In genomic region chr6:77462359-77463307, GRCh38 we compare ENCODE assay signal across 9 cellular contexts. TPM values are rescaled to one million over a fixed set of nuclear protein-coding genes. Genes with fewer than 3 reads are reported as not detected.
DNase-seq lines count a peak whose midpoint lies in the region; ATAC-seq and TF ChIP-seq lines count a peak whose summit lies in the region.
"Had no signal": no experiment of that assay in that cellular context is flagged by ENCODE, and none has a peak within 500 bp of the region (broad histone marks: within the 10 kb centered on the region; RNA-seq: fewer than 3 reads in every experiment).

No MANE protein-coding gene starts in this region.

- no peaks in the 10 kb centered on the region for H3K79me2 ChIP-seq in mesendoderm (ENCODE audit: control insufficient read depth, insufficient read depth, low read length)

- H3K9ac ChIP-seq in mesendoderm (ENCODE audit: low read length), result peak overlapping the region; percentile 77

- no peak overlapping the region for H2AK5ac ChIP-seq in mesendoderm (ENCODE audit: low read length)

- H3K23ac ChIP-seq in mesendoderm (ENCODE audit: low read length), result peak overlapping the region; percentile 56

- no peak overlapping the region for H2BK5ac ChIP-seq in mesendoderm (ENCODE audit: low read length)

- no peak overlapping the region for H3K27ac Mint-ChIP-seq in activated naive CD4-positive, alpha-beta T cell treated with anti-CD3 and anti-CD28 coated beads for 36 hours
- H3K27ac Mint-ChIP-seq in effector memory CD8-positive, alpha-beta T cell, result no peak overlapping the region

- intact Hi-C loops in activated naive CD4-positive, alpha-beta T cell treated with anti-CD3 and anti-CD28 coated beads for 36 hours (cut with micrococcal nuclease), result loop anchor here (10.0 kb wide), 3 partner anchors 1152 to 2002 kb away; no protein-coding TSS in a partner anchor

- H3K56ac ChIP-seq in mesendoderm (ENCODE audit: low read length), result peak overlapping the region; percentile 84

- no peaks in the 10 kb centered on the region for H3K9me3 ChIP-seq in upper lobe of left lung

- no peak overlapping the region for H3K18ac ChIP-seq in mesendoderm (ENCODE audit: low read length)

- H3K4ac ChIP-seq in mesendoderm (ENCODE audit: low read depth, low read length), result no peak overlapping the region

- H3K27ac ChIP-seq in mesendoderm (ENCODE audit: low read depth, low read length) (no peak overlapping the region), upper lobe of left lung (no peak overlapping the region)

- peak; percentile 7 for DNase-seq in activated naive CD4-positive, alpha-beta T cell treated with anti-CD3 and anti-CD28 coated beads for 36 hours
- no peak for DNase-seq in activated naive CD4-positive, alpha-beta T cell (lab: John Stamatoyannopoulos, UW)
- DNase-seq in effector memory CD8-positive, alpha-beta T cell, result no peak
- DNase-seq in mesendoderm (peak; percentile 71), upper lobe of left lung (peak in 1 of 2 donors; percentile 46), GM19240 (ENCODE audit: insufficient read length, low spot score) (no peak), NOMO-1 (lab: John Stamatoyannopoulos, UW; ENCODE audit: unreplicated experiment in 2 of 2) (no peak)
- DNase-seq: CD4-positive, CD25-positive, alpha-beta regulatory T cell had no signal

- no peak for TF ChIP-seq POLR2A in upper lobe of left lung (IDR thresholded peaks at IDR 0.05)

- H3K27me3 ChIP-seq in mesendoderm (ENCODE audit: insufficient read depth, low read length, poor library complexity) (peaks cover 4% of the 10 kb centered on the region), upper lobe of left lung (peaks cover 0 to 37% (median 16%) of the 10 kb centered on the region in 4 donors)

- peak overlapping the region; percentile 100 for H3K4me2 ChIP-seq in mesendoderm (ENCODE audit: low read length)

- TF ChIP-seq CTCF in upper lobe of left lung (IDR thresholded peaks at IDR 0.05), result no peak

- no peak overlapping the region for H4K8ac ChIP-seq in mesendoderm (ENCODE audit: low read depth, low read length)

- no peaks in the 10 kb centered on the region for H3K9me3 Mint-ChIP-seq in activated naive CD4-positive, alpha-beta T cell treated with anti-CD3 and anti-CD28 coated beads for 36 hours
- peaks cover 0 to 14% of the 10 kb centered on the region in 2 donors for H3K9me3 Mint-ChIP-seq in effector memory CD8-positive, alpha-beta T cell

- no peak overlapping the region for H2BK15ac ChIP-seq in mesendoderm (replicated peaks; ENCODE audit: low read depth)

- H4K5ac ChIP-seq in mesendoderm (ENCODE audit: low read length), result no peak overlapping the region

- H3K4me1 Mint-ChIP-seq in activated naive CD4-positive, alpha-beta T cell treated with anti-CD3 and anti-CD28 coated beads for 36 hours (ENCODE audit: low read depth), result peaks cover 23% of the 10 kb centered on the region
- peaks cover 11 to 15% of the 10 kb centered on the region in 2 donors for H3K4me1 Mint-ChIP-seq in effector memory CD8-positive, alpha-beta T cell (ENCODE audit: low read depth in 2 of 2)

- H3K79me1 ChIP-seq in mesendoderm (ENCODE audit: low read length), result no peaks in the 10 kb centered on the region

- no peak overlapping the region for H2BK120ac ChIP-seq in mesendoderm (ENCODE audit: low read depth, low read length)

- CTCF ChIA-PET in activated naive CD4-positive, alpha-beta T cell treated with anti-CD3 and anti-CD28 coated beads for 36 hours (lab: Charles Lee), result interaction anchor here (0.6 kb wide), 1 partner anchor 716 kb away, joined by 3 read pairs; no protein-coding TSS in a partner anchor

- H3K4me1 ChIP-seq in mesendoderm (ENCODE audit: control insufficient read depth, low read depth, low read length), result no peaks in the 10 kb centered on the region
- H3K4me1 ChIP-seq in upper lobe of left lung, result peaks cover 4 to 36% (median 12%) of the 10 kb centered on the region in 4 donors

- no CpG with 5 or more reads among the region's 55 CpGs for WGBS in mesendoderm (ENCODE audit: extremely low coverage, insufficient coverage, low lambda C conversion rate)
- 6 to 8% methylated on average over 22 to 55 of the region's 55 CpGs for whole genome bisulfite sequencing in upper lobe of left lung, 2 donors

- H3K4me3 ChIP-seq in mesendoderm (ENCODE audit: low read length), result peak overlapping the region; percentile 62
- peak overlapping the region in 3 of 4 donors; percentile 22 to 41 (median 31) for H3K4me3 ChIP-seq in upper lobe of left lung

- no peak for ATAC-seq in effector memory CD8-positive, alpha-beta T cell (replicated peaks)
- no peak for ATAC-seq in upper lobe of left lung (ENCODE audit: low FRiP score in 2 of 2)
- ATAC-seq in HG02938 (IDR thresholded peaks at IDR 0.05; ENCODE audit: unreplicated experiment), result no peak

- H3K36me3 Mint-ChIP-seq in activated naive CD4-positive, alpha-beta T cell treated with anti-CD3 and anti-CD28 coated beads for 36 hours (ENCODE audit: low read depth), result no peaks in the 10 kb centered on the region
- no peaks in the 10 kb centered on the region for H3K36me3 Mint-ChIP-seq in effector memory CD8-positive, alpha-beta T cell (ENCODE audit: insufficient read depth)
- H3K36me3 Mint-ChIP-seq: CD4-positive, CD25-positive, alpha-beta regulatory T cell had no signal

- no peak for TF ChIP-seq EP300 in upper lobe of left lung (IDR thresholded peaks at IDR 0.05)

- H3K27me3 Mint-ChIP-seq in activated naive CD4-positive, alpha-beta T cell treated with anti-CD3 and anti-CD28 coated beads for 36 hours (ENCODE audit: low read depth), result peaks cover 67% of the 10 kb centered on the region
- peaks cover 35 to 55% of the 10 kb centered on the region in 2 donors for H3K27me3 Mint-ChIP-seq in effector memory CD8-positive, alpha-beta T cell

- H3K36me3 ChIP-seq in mesendoderm (ENCODE audit: control insufficient read depth, insufficient read depth, low read length), result no peaks in the 10 kb centered on the region
- no peaks in the 10 kb centered on the region for H3K36me3 ChIP-seq in upper lobe of left lung

- peak overlapping the region; percentile 22 for H3K4me3 Mint-ChIP-seq in activated naive CD4-positive, alpha-beta T cell treated with anti-CD3 and anti-CD28 coated beads for 36 hours
- H3K4me3 Mint-ChIP-seq in effector memory CD8-positive, alpha-beta T cell, result peak overlapping the region; percentile 43 to 60

RNA-seq across cellular contexts. Expression of gene HTR1B, which starts 0.7 kb away (rescaled TPM):
- not detected for total RNA-seq in activated naive CD4-positive, alpha-beta T cell treated with anti-CD3 and anti-CD28 coated beads for 36 hours
- polyA plus RNA-seq in mesendoderm (2013, experiment 1 of 2), result 0.38 TPM
- 0.42 TPM for polyA plus RNA-seq in mesendoderm (2013, experiment 2 of 2)
- total RNA-seq in upper lobe of left lung, result under 1 TPM in 1 of 6 donors, not detected in 5; 0.57 TPM
- total RNA-seq: CD4-positive, CD25-positive, alpha-beta regulatory T cell had no signal
- polyA plus RNA-seq: CD4-positive, CD25-positive, alpha-beta regulatory T cell had no signal

Comparison
In these comparisons a context has a peak if more than half of its experiments do, and no peak if none do; other contexts are left out.
1. DNase-seq: peak in activated naive CD4-positive, alpha-beta T cell treated with anti-CD3 and anti-CD28 coated beads for 36 hours (single experiment) and mesendoderm (single experiment); none in activated naive CD4-positive, alpha-beta T cell (0 of 4), effector memory CD8-positive, alpha-beta T cell (0 of 3), GM19240 (single experiment) and NOMO-1 (0 of 2).